Comparison of ENCODE assay signal across 24 cellular contexts in the genomic region with DNA sequence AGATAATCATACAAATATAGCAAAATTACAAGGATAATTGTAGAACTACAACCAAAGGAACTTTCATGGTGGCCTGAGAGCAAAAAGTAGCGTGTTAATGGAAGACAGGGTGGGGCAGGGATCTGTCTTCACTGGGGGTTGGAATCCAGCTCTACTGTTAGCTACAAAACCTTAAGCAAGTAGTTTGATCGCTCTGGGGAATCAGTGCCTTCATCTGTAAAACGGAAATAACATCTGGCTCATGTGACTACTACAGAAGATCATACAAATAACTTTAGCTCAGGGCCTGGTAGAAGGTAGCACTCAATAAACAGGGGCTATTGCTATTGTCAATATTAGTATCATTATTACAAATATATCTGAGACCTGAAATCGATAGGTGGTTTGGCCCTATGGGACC.
DNase-seq lines count a peak whose midpoint lies in the region; ATAC-seq, FAIRE-seq and TF ChIP-seq lines count a peak whose summit lies in the region.
"Had no signal": no experiment of that assay in that cellular context is flagged by ENCODE, and none has a peak within 500 bp of the region (broad histone marks: within the 10 kb centered on the region; RNA-seq: fewer than 3 reads in every experiment).

No MANE protein-coding gene starts in this region.

- peak overlapping the region; percentile 86 for H3K4me2 ChIP-seq in BLaER1

- peaks cover 100% of the 10 kb centered on the region for H4K20me1 ChIP-seq in BLaER1

- no peaks in the 10 kb centered on the region for H3K9me3 ChIP-seq in BLaER1
- no peaks in the 10 kb centered on the region for H3K9me3 ChIP-seq in WERI-Rb-1 (ENCODE audit: severe bottlenecking)
- H3K9me3 ChIP-seq: adrenal gland, vagina had no signal

- H3K36me3 ChIP-seq in BLaER1 (peaks cover 77% of the 10 kb centered on the region), WERI-Rb-1 (peaks cover 3% of the 10 kb centered on the region)
- H3K36me3 ChIP-seq: adrenal gland, vagina had no signal

- peak overlapping the region in 2 of 3 experiments; percentile 14 to 30 for H3K4me3 Mint-ChIP-seq in nephron
- H3K4me3 Mint-ChIP-seq: CD4-positive, alpha-beta T cell; natural killer cell treated with Interleukin-12 subunit alpha and Interleukin-12 subunit beta and Interleukin-15 and Interleukin-18, amount 100 ng/mL, for 72 hours had no signal

- no peak overlapping the region for H3K9ac ChIP-seq in BLaER1

- H3K9me3 Mint-ChIP-seq in nephron: no peaks in the 10 kb centered on the region
- H3K9me3 Mint-ChIP-seq: CD4-positive, alpha-beta T cell; HFFc6; natural killer cell treated with Interleukin-12 subunit alpha and Interleukin-12 subunit beta and Interleukin-15 and Interleukin-18, amount 100 ng/mL, for 72 hours had no signal

- H3K27me3 ChIP-seq in BLaER1 (no peaks in the 10 kb centered on the region), WERI-Rb-1 (ENCODE audit: insufficient read depth, low read depth, severe bottlenecking) (no peaks in the 10 kb centered on the region)
- H3K27me3 ChIP-seq: adrenal gland, dorsolateral prefrontal cortex, vagina had no signal

- H3K27ac Mint-ChIP-seq in nephron: peak overlapping the region; percentile 50 to 78 (median 70)
- H3K27ac Mint-ChIP-seq: CD4-positive, alpha-beta T cell; HFFc6; natural killer cell treated with Interleukin-12 subunit alpha and Interleukin-12 subunit beta and Interleukin-15 and Interleukin-18, amount 100 ng/mL, for 72 hours had no signal

- peaks cover 91% of the 10 kb centered on the region for H3K4me1 Mint-ChIP-seq in nephron

- peaks cover 1% of the 10 kb centered on the region for H3K36me3 Mint-ChIP-seq in nephron (ENCODE audit: low read depth)
- H3K36me3 Mint-ChIP-seq: natural killer cell treated with Interleukin-12 subunit alpha and Interleukin-12 subunit beta and Interleukin-15 and Interleukin-18, amount 100 ng/mL, for 72 hours had no signal

- H3K4me3 ChIP-seq in BLaER1 (no peak overlapping the region), WERI-Rb-1 (ENCODE audit: low read depth, low read length) (no peak overlapping the region)
- H3K4me3 ChIP-seq: adrenal gland had no signal

- DNase-seq in GM19239 (ENCODE audit: insufficient read length, low spot score) (no peak), WERI-Rb-1 (no peak), nucleus accumbens (lab: John Stamatoyannopoulos, UW) (no peak), globus pallidus (ENCODE audit: low spot score) (no peak), NCI-H2107 treated with DMSO at 0.1 percent for 48 hours (lab: John Stamatoyannopoulos, UW; ENCODE audit: unreplicated experiment) (no peak)
- DNase-seq: activated CD4-positive, alpha-beta T cell treated with anti-CD3 and anti-CD28 coated beads for 48 hours; activated gamma-delta T cell treated with Interleukin-2 at 50 U/mL for 16 hours; adrenal gland; CD4-positive, alpha-beta T cell; dorsolateral prefrontal cortex; HFFc6; KBM-7; kidney glomerular epithelial cell; MV-4-11; NK-92 treated with Interleukin-12 subunit alpha and Interleukin-12 subunit beta, amount 100 ng/mL, for 24 hours; stimulated activated CD4-positive, alpha-beta T cell treated with anti-CD3 and anti-CD28 coated beads, Interleukin-12 subunit alpha, Interleukin-12 subunit beta, amount 100 ng/mL, for 4 hours; stimulated activated CD8-positive, alpha-beta memory T cell treated with anti-CD3 and anti-CD28 coated beads, Interleukin-4, amount 100 ng/mL, for 48 hours had no signal

- H3K27ac ChIP-seq in BLaER1: no peak overlapping the region
- peak overlapping the region; percentile 46 for H3K27ac ChIP-seq in WERI-Rb-1
- H3K27ac ChIP-seq: adrenal gland, RWPE1, vagina had no signal

- ATAC-seq in GM19397 (IDR thresholded peaks at IDR 0.05; ENCODE audit: unreplicated experiment): no peak
- ATAC-seq: natural killer cell treated with Interleukin-12 subunit alpha and Interleukin-12 subunit beta and Interleukin-15 and Interleukin-18, amount 100 ng/mL, for 72 hours had no signal

- FAIRE-seq in GM19239 (lab: Jason Lieb, UNC): peak; percentile 78
- FAIRE-seq: frontal cortex had no signal

- no peaks in the 10 kb centered on the region for H3K27me3 Mint-ChIP-seq in nephron (ENCODE audit: low read depth)
- H3K27me3 Mint-ChIP-seq: natural killer cell treated with Interleukin-12 subunit alpha and Interleukin-12 subunit beta and Interleukin-15 and Interleukin-18, amount 100 ng/mL, for 72 hours had no signal

- peaks cover 95% of the 10 kb centered on the region for H3K4me1 ChIP-seq in BLaER1

- no peak for TF ChIP-seq CTCF in WERI-Rb-1 (IDR thresholded peaks at IDR 0.05; ENCODE audit: low read depth, low read length)
- TF ChIP-seq CTCF in nephron (IDR thresholded peaks at IDR 0.05; ENCODE audit: unreplicated experiment in 3 of 3): no peak
